In genomic region chr7:149494738-149495368, GRCh38 we compare ENCODE assay signal across 1 cellular context.
TF ChIP-seq lines count a peak whose summit lies in the region.

No MANE protein-coding gene starts in this region.

TF ChIP-seq in K562, 482 proteins besides CTCF, POLR2A, EP300 and RAD21 (continued from another document):
- no peak for TF ChIP-seq PBX2 (CRISPR knock-in tag; IDR thresholded peaks at IDR 0.05; ENCODE audit: low read depth)
- peak; percentile 44; the same call in 1 of the 2 replicates for TF ChIP-seq PBX2 (tag; conservative IDR thresholded peaks at IDR 0.05; ENCODE audit: low read depth)
- TF ChIP-seq TARDBP (IDR thresholded peaks at IDR 0.05) = no peak
- TF ChIP-seq SMARCA4 (IDR thresholded peaks at IDR 0.05) = peak; percentile 89
- no peak for TF ChIP-seq PTBP1 (IDR thresholded peaks at IDR 0.05; ENCODE audit: low read depth, low read length)
TF ChIP-seq in K562: peak in this region for 97.
